30 cellular contexts compared by ENCODE assay signal in the genomic region with DNA sequence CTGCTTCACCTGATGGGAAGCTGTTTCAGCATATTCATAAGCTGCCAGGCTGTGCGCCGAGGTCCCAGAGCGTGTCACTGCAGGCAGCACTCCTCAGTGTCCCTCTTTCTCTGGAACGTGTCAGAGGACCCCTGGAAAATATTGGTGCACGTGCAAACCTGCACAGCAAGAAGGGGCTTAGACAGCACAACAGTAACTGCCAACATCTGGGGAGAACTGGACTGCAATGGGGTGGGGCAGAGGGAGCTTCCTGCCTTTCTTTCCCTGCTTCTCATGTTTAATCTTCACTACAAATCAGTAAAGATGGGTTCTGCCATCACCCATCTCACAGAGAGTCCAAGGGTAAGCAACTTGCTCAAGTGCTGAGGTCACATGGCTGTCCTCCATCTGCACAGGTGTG.
"Had no signal": no experiment of that assay in that cellular context is flagged by ENCODE, and none has a peak within 500 bp of the region (broad histone marks: within the 10 kb centered on the region; RNA-seq: fewer than 3 reads in every experiment).

No MANE protein-coding gene starts in this region.

- ATAC-seq: naive thymus-derived CD4-positive, alpha-beta T cell; natural killer cell; pancreas; psoas muscle; right cardiac atrium; sciatic nerve; stimulated activated memory B cell treated with anti-CD40 and anti-IgM and Interleukin-4, amounts not matched to agents 10 μg/mL and 1 μg/mL and 100 μg/mL, for 72 hours; stimulated activated naive CD8-positive, alpha-beta T cell treated with anti-CD3 and anti-CD28 coated beads, Interleukin-15, amount 100 ng/mL, for 72 hours; stimulated activated naive CD8-positive, alpha-beta T cell treated with anti-CD3 and anti-CD28 coated beads, Interleukin-15, Interleukin-2, amounts not matched to agents 100 U/mL and 50 U/mL, for 24 hours; upper lobe of right lung had no signal

- H3K4me1 ChIP-seq: neural progenitor cell, testis, upper lobe of right lung had no signal

- H3K9me3 ChIP-seq: pancreas, psoas muscle, spleen, suprapubic skin, testis, tibial artery, transverse colon, upper lobe of right lung, uterus had no signal

- H3K36me3 ChIP-seq: neural progenitor cell, pancreas, spleen, suprapubic skin, tibial artery, transverse colon, upper lobe of right lung, uterus had no signal

- H3K27ac ChIP-seq: neural progenitor cell, pancreas, psoas muscle, skin epidermis, spleen, suprapubic skin, testis, tibial artery, transverse colon, upper lobe of right lung, uterus had no signal

- H3K4me3 ChIP-seq: neural progenitor cell, pancreas, psoas muscle, skin epidermis, smooth muscle cell, spleen, suprapubic skin, testis, tibial artery, transverse colon, upper lobe of right lung, uterus had no signal

- H3K36me3 Mint-ChIP-seq: naive thymus-derived CD4-positive, alpha-beta T cell; natural killer cell; neural progenitor cell; stimulated activated memory B cell treated with anti-CD40 and anti-IgM and Interleukin-4, amounts not matched to agents 10 μg/mL and 1 μg/mL and 100 μg/mL, for 72 hours; type B pancreatic cell had no signal

- H3K4me3 Mint-ChIP-seq: naive thymus-derived CD4-positive, alpha-beta T cell; natural killer cell; nephron; neural progenitor cell; stimulated activated memory B cell treated with anti-CD40 and anti-IgM and Interleukin-4, amounts not matched to agents 10 μg/mL and 1 μg/mL and 100 μg/mL, for 72 hours; stimulated activated naive CD8-positive, alpha-beta T cell treated with anti-CD3 and anti-CD28 coated beads, Interleukin-15, amount 100 ng/mL, for 72 hours; type B pancreatic cell had no signal

- H3K9me3 Mint-ChIP-seq: natural killer cell; nephron; neural progenitor cell; stimulated activated memory B cell treated with anti-CD40 and anti-IgM and Interleukin-4, amounts not matched to agents 10 μg/mL and 1 μg/mL and 100 μg/mL, for 72 hours; stimulated activated naive CD8-positive, alpha-beta T cell treated with anti-CD3 and anti-CD28 coated beads, Interleukin-15, amount 100 ng/mL, for 72 hours; type B pancreatic cell had no signal

- DNase-seq: naive thymus-derived CD4-positive, alpha-beta T cell; natural killer cell; occipital lobe; pancreas; psoas muscle; right cardiac atrium; spleen; stimulated activated CD4-positive, alpha-beta T cell treated with anti-CD3 and anti-CD28 coated beads, Interleukin-12 subunit alpha, Interleukin-12 subunit beta, amount 100 ng/mL, for 4 hours; stimulated activated CD4-positive, alpha-beta T cell treated with anti-CD3 and anti-CD28 coated beads, Interleukin-1b, Interleukin-23, amount 100 ng/mL, for 48 hours; stimulated activated CD4-positive, alpha-beta T cell treated with anti-CD3 and anti-CD28 coated beads, Interleukin-4, amount 100 ng/mL, for 1 hour; stimulated activated CD4-positive, alpha-beta T cell treated with anti-CD3 and anti-CD28 coated beads, Interleukin-4, amount 100 ng/mL, for 4 hours; stimulated activated CD8-positive, alpha-beta memory T cell treated with anti-CD3 and anti-CD28 coated beads, Interleukin-4, amount 100 ng/mL, for 48 hours; stimulated activated naive CD4-positive, alpha-beta T cell; stimulated activated naive CD8-positive, alpha-beta T cell treated with anti-CD3 and anti-CD28 coated beads, Interleukin-15, amount 100 ng/mL, for 72 hours; stimulated activated naive CD8-positive, alpha-beta T cell treated with anti-CD3 and anti-CD28 coated beads, Interleukin-15, Interleukin-2, amounts not matched to agents 100 U/mL and 50 U/mL, for 24 hours; substantia nigra; testis; tibial artery; transverse colon; upper lobe of right lung; uterus had no signal

- H3K27ac Mint-ChIP-seq: naive thymus-derived CD4-positive, alpha-beta T cell; natural killer cell; nephron; neural progenitor cell; progenitor cell of endocrine pancreas; stimulated activated memory B cell treated with anti-CD40 and anti-IgM and Interleukin-4, amounts not matched to agents 10 μg/mL and 1 μg/mL and 100 μg/mL, for 72 hours; stimulated activated naive CD8-positive, alpha-beta T cell treated with anti-CD3 and anti-CD28 coated beads, Interleukin-15, amount 100 ng/mL, for 72 hours; type B pancreatic cell had no signal

- H3K4me1 Mint-ChIP-seq: natural killer cell; nephron; neural progenitor cell; stimulated activated memory B cell treated with anti-CD40 and anti-IgM and Interleukin-4, amounts not matched to agents 10 μg/mL and 1 μg/mL and 100 μg/mL, for 72 hours; stimulated activated naive CD8-positive, alpha-beta T cell treated with anti-CD3 and anti-CD28 coated beads, Interleukin-15, amount 100 ng/mL, for 72 hours had no signal

- H3K27me3 ChIP-seq: testis, uterus had no signal
